In the genomic region with DNA sequence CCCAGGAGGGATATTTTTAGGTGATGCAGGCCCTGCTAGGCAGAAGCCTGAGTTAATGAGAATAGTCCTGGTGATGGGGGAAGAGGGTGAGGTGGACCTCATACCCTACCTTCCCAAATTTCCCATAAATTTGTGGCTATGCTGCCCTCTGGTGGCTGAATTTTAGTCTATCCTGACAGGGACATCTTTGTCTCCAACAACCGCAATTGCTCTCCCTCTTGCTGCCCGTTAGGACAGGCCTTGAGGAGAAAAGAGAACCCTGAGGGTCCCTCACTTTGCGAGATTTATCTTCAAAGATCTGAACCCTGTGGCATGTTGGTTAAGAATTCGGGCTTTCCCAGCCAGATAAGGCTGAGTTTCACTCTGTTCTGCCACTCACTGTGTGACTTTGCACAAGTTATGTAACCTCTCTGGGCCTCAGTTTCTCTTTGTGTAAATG, we compare ENCODE assay signal across 8 cellular contexts. TPM values are rescaled to one million over a fixed set of nuclear protein-coding genes. Genes with fewer than 3 reads are reported as not detected.
A peak's percentile ranks its signal among the peaks of the same experiment; 100 is the strongest.
DNase-seq lines count a peak whose midpoint lies in the region; ATAC-seq, FAIRE-seq and TF ChIP-seq lines count a peak whose summit lies in the region.

No MANE protein-coding gene starts in this region.

- SMC1A ChIA-PET in GM12878 (lab: Charles Lee; ENCODE audit: uncharacterized antibody, unreplicated experiment), result interaction anchor here (0.9 to 2.6 kb wide), 5 partner anchors 9 to 69 kb away, joined by 3 to 17 read pairs (median 4); a partner anchor contains a TSS

- intact Hi-C loops in GM12878 (cut with micrococcal nuclease; ENCODE audit: unreplicated experiment), result loop anchor here (1.0 kb wide), 1 partner anchor 45 kb away; no protein-coding TSS in a partner anchor

- peaks cover 30 to 54% of the 10 kb centered on the region in 2 donors for H3K4me1 Mint-ChIP-seq in stimulated activated naive B cell treated with anti-CD40 and anti-IgM and Interleukin-4, amounts not matched to agents 10 μg/mL and 1 μg/mL and 100 μg/mL, for 72 hours

- no peaks in the 10 kb centered on the region for H3K36me3 Mint-ChIP-seq in stimulated activated naive B cell treated with anti-CD40 and anti-IgM and Interleukin-4, amounts not matched to agents 10 μg/mL and 1 μg/mL and 100 μg/mL, for 72 hours

- H3K79me2 ChIP-seq in OCI-LY1 (ENCODE audit: insufficient read depth, low read length), result no peaks in the 10 kb centered on the region
- H3K79me2 ChIP-seq in GM12878 (ENCODE audit: control insufficient read depth, insufficient read depth, low read length), result no peaks in the 10 kb centered on the region

- H2AFZ ChIP-seq in OCI-LY1 (ENCODE audit: low read length) (no peak overlapping the region), GM12878 (ENCODE audit: control insufficient read depth, low read depth, low read length) (no peak overlapping the region)

- no peaks in the 10 kb centered on the region for H3K27me3 ChIP-seq in HL-60 (ENCODE audit: insufficient read depth, poor library complexity, severe bottlenecking)
- H3K27me3 ChIP-seq in OCI-LY1 (ENCODE audit: insufficient read depth, low read length), result no peaks in the 10 kb centered on the region; the same call in 1 of the 2 replicates
- no peaks in the 10 kb centered on the region for H3K27me3 ChIP-seq in GM12878 (replicated peaks in 1 of 2; ENCODE audit: control insufficient read depth in 2 of 2, insufficient read depth in 2 of 2, low read length in 1 of 2)

- WGBS in GM12878 (ENCODE audit: insufficient coverage, insufficient replicate concordance, low lambda C conversion rate, missing lambda C conversion rate), result 4% methylated on average over 4 of the region's 4 CpGs

- H3K27ac ChIP-seq in HL-60 (replicated peaks) (no peak overlapping the region), OCI-LY1 (ENCODE audit: low read depth, low read length, poor library complexity, severe bottlenecking) (no peak overlapping the region), GM12878 (ENCODE audit: control insufficient read depth, insufficient read depth) (no peak overlapping the region)

- H3K36me3 ChIP-seq in OCI-LY1 (ENCODE audit: insufficient read depth, low read length) (no peaks in the 10 kb centered on the region), GM12878 (ENCODE audit: control insufficient read depth in 2 of 2, insufficient read depth in 2 of 2, low read length in 1 of 2) (no peaks in the 10 kb centered on the region)

- no peaks in the 10 kb centered on the region for H3K27me3 Mint-ChIP-seq in stimulated activated naive B cell treated with anti-CD40 and anti-IgM and Interleukin-4, amounts not matched to agents 10 μg/mL and 1 μg/mL and 100 μg/mL, for 72 hours

- POLR2A ChIA-PET in GM12878 (lab: Charles Lee), result interaction anchor here (0.6 to 0.7 kb wide), 2 partner anchors 30 to 72 kb away, joined by 3 to 4 read pairs; no protein-coding TSS in a partner anchor

- H3K4me1 ChIP-seq in OCI-LY1 (ENCODE audit: insufficient read depth, low read length, severe bottlenecking) (peaks cover 4% of the 10 kb centered on the region), GM12878 (ENCODE audit: control insufficient read depth, insufficient read depth, low read length) (no peaks in the 10 kb centered on the region)

- H3K4me3 ChIP-seq in HL-60 (replicated peaks; ENCODE audit: insufficient read depth, low read length), result no peak overlapping the region
- H3K4me3 ChIP-seq in OCI-LY1 (ENCODE audit: low read depth, low read length, poor library complexity, severe bottlenecking), result no peak overlapping the region
- no peak overlapping the region for H3K4me3 ChIP-seq in GM12878

- no peak overlapping the region for H3K4me3 Mint-ChIP-seq in stimulated activated naive B cell treated with anti-CD40 and anti-IgM and Interleukin-4, amounts not matched to agents 10 μg/mL and 1 μg/mL and 100 μg/mL, for 72 hours

- peak; percentile 13 for FAIRE-seq in GM12878 (lab: Jason Lieb, UNC)

- TF ChIP-seq EP300 in GM12878 (IDR thresholded peaks at IDR 0.05; ENCODE audit: borderline replicate concordance in 1 of 2, control insufficient read depth in 1 of 2, low read depth in 2 of 2, low read length in 2 of 2), result no peak

- H3K9me3 Mint-ChIP-seq in stimulated activated naive B cell treated with anti-CD40 and anti-IgM and Interleukin-4, amounts not matched to agents 10 μg/mL and 1 μg/mL and 100 μg/mL, for 72 hours, result no peaks in the 10 kb centered on the region

- H3K9ac ChIP-seq in OCI-LY1 (ENCODE audit: low read length) (no peak overlapping the region), GM12878 (ENCODE audit: control insufficient read depth, insufficient read depth, low read length) (no peak overlapping the region)

- CTCF ChIA-PET in GM12878 (lab: Yijun Ruan, JAX), result interaction anchor here (1.0 to 4.1 kb wide), 13 partner anchors 7 to 149 kb away, joined by 3 to 58 read pairs (median 4); a partner anchor contains a TSS

- ATAC-seq in GM12878 (peak; percentile 57), HG03196 (IDR thresholded peaks at IDR 0.05; ENCODE audit: unreplicated experiment) (no peak), HG02763 (IDR thresholded peaks at IDR 0.05; ENCODE audit: unreplicated experiment) (no peak)
- ATAC-seq in stimulated activated naive B cell treated with anti-CD40 and anti-IgM and Interleukin-4, amounts not matched to agents 10 μg/mL and 1 μg/mL and 100 μg/mL, for 72 hours (replicated peaks), result peak; percentile 56

- H3K9me3 ChIP-seq in OCI-LY1 (ENCODE audit: low read length) (no peaks in the 10 kb centered on the region), GM12878 (replicated peaks; ENCODE audit: control insufficient read depth, insufficient read depth, low read length) (no peaks in the 10 kb centered on the region)

- H3K27ac Mint-ChIP-seq in stimulated activated naive B cell treated with anti-CD40 and anti-IgM and Interleukin-4, amounts not matched to agents 10 μg/mL and 1 μg/mL and 100 μg/mL, for 72 hours, result no peak overlapping the region

- H3K4me2 ChIP-seq in OCI-LY1 (ENCODE audit: low read length), result no peak overlapping the region
- H3K4me2 ChIP-seq in GM12878 (ENCODE audit: control insufficient read depth, insufficient read depth), result no peak overlapping the region

- peak; percentile 47 for TF ChIP-seq RAD21 in GM12878 (IDR thresholded peaks at IDR 0.05; ENCODE audit: insufficient read depth, low read depth, low read length)

- no peaks in the 10 kb centered on the region for H3K9me2 ChIP-seq in OCI-LY1 (ENCODE audit: low read depth, low read length)

- no peak for TF ChIP-seq POLR2A in GM12878 (IDR thresholded peaks at IDR 0.05; ENCODE audit: low read depth, low read length)

- RAD21 ChIA-PET in GM12878 (lab: Charles Lee; ENCODE audit: unreplicated experiment), result interaction anchor here (1.4 to 2.0 kb wide), 3 partner anchors 12 to 45 kb away, joined by 3 to 5 read pairs (median 4); no protein-coding TSS in a partner anchor

- H4K20me1 ChIP-seq in OCI-LY1 (ENCODE audit: insufficient read depth, low read length) (no peaks in the 10 kb centered on the region), GM12878 (ENCODE audit: control insufficient read depth, insufficient read depth) (no peaks in the 10 kb centered on the region)

- in situ Hi-C loops in GM12878 (cut with MboI), result no loop called here

- no peaks in the 10 kb centered on the region for H3F3A ChIP-seq in OCI-LY1 (ENCODE audit: insufficient read depth, low read length)

- BruUV-seq in GM12878 (replicated peaks; lab: Mats Ljungman, UMichigan), result no TSS peak

- TF ChIP-seq CTCF in HL-60 (IDR thresholded peaks at IDR 0.05; ENCODE audit: insufficient read depth, low read length) (peak; percentile 35), OCI-LY1 (IDR thresholded peaks at IDR 0.05; ENCODE audit: low read length) (peak; percentile 68), GM12878 (IDR thresholded peaks at IDR 0.05 in 2 of 3, conservative IDR thresholded peaks at IDR 0.05 in 1 of 3; ENCODE audit: control insufficient read depth in 2 of 3, extremely low read depth in 1 of 3, insufficient read depth in 1 of 3, low read depth in 3 of 3, low read length in 3 of 3) (peak; percentile 65 to 75 (median 66))

- peak; percentile 67 for DNase-seq in D341Med (ENCODE audit: low spot score)
- peak in 1 of 2 experiments; percentile 77 for DNase-seq in HL-60 (ENCODE audit: low read depth in 1 of 2, low spot score in 1 of 2)
- DNase-seq in GM12878 (ENCODE audit: low read depth, low spot score), result no peak
- peak; percentile 83 for DNase-seq in islet precursor cell
- peak; percentile 35 for DNase-seq in stimulated activated naive B cell treated with anti-CD40 and anti-IgM and Interleukin-4, amounts not matched to agents 10 μg/mL and 1 μg/mL and 100 μg/mL, for 72 hours

RNA-seq across cellular contexts. Expression of a gene that starts 9.8 kb away (rescaled TPM):
- total RNA-seq in GM12878 (2013; cell fraction: nucleolus; rRNA removed), result 0.67 TPM in 1 of 2 replicates, not detected in the other
- total RNA-seq in GM12878 (2014; rRNA removed), result 1.8 and 1.9 TPM in 2 replicates
- total RNA-seq in GM12878 (2014; rRNA removed; fragmentation: Illumina TruSeq; extraction: Trizol), result 1.2 and 1.3 TPM in 2 replicates
- total RNA-seq in GM12878 (2021), result 23.3 and 23.5 TPM in 2 replicates
- polyA plus RNA-seq in GM12878 (2011; ENCODE audit: low read depth), result 2.4 TPM
- polyA plus RNA-seq in GM12878 (2011; rRNA removed), result 0.24 and 2.0 TPM in 2 replicates
- 3.3 and 4.0 TPM in 2 replicates for polyA plus RNA-seq in GM12878 (2011; cell fraction: cytosol; rRNA removed)
- 3.3 and 4.9 TPM in 2 replicates for polyA plus RNA-seq in GM12878 (2011; cell fraction: nucleus; rRNA removed)
- polyA plus RNA-seq in GM12878 (2012), result 7.4 and 9.2 TPM in 2 replicates
- polyA plus RNA-seq in GM12878 (2014; fragmentation: Illumina TruSeq; extraction: Trizol), result 4.6 and 10.4 TPM in 2 replicates
- polyA plus RNA-seq in GM12878 (2014; fragmentation: Nextera tagmentation; extraction: Ambion mirVana), result under 1 TPM; 0.26 to 0.62 TPM
- polyA plus RNA-seq in GM12878 (2014; rRNA removed), result 7.7 and 10.8 TPM in 2 replicates
- 10 to 100 TPM; 24.6 to 26.1 TPM for polyA plus RNA-seq in GM12878 (2016; fragmentation: Nextera tagmentation; extraction: Ambion mirVana)
- polyA minus RNA-seq in GM12878 (2011; rRNA and poly(A)+ RNA removed), result 1.5 and 1.9 TPM in 2 replicates
- polyA minus RNA-seq in GM12878 (2011; cell fraction: cytosol; rRNA and poly(A)+ RNA removed), result 3.4 and 4.4 TPM in 2 replicates
- polyA minus RNA-seq in GM12878 (2011; cell fraction: nucleus; rRNA and poly(A)+ RNA removed), result 0.85 and 1.1 TPM in 2 replicates

RNA-seq across cellular contexts. Expression of a gene that starts 24.8 kb away (rescaled TPM):
- 7.6 and 13.2 TPM in 2 replicates for total RNA-seq in GM12878 (2013; cell fraction: nucleolus; rRNA removed)
- total RNA-seq in GM12878 (2014; rRNA removed) (0.73 and 0.98 TPM in 2 replicates), GM12878 (2014; rRNA removed; fragmentation: Illumina TruSeq; extraction: Trizol) (0.41 and 0.58 TPM in 2 replicates), GM12878 (2021) (1.2 and 1.5 TPM in 2 replicates)
- 1.2 TPM for polyA plus RNA-seq in GM12878 (2011; ENCODE audit: low read depth)
- polyA plus RNA-seq in GM12878 (2011; rRNA removed) (13.9 and 22.5 TPM in 2 replicates), GM12878 (2014; fragmentation: Illumina TruSeq; extraction: Trizol) (0.90 and 1.3 TPM in 2 replicates), GM12878 (2014; fragmentation: Nextera tagmentation; extraction: Ambion mirVana) (under 1 TPM; 0.15 to 0.31 TPM), GM12878 (2014; rRNA removed) (0.49 and 0.64 TPM in 2 replicates), GM12878 (2016; fragmentation: Nextera tagmentation; extraction: Ambion mirVana) (under 1 TPM; 0.23 to 0.35 TPM)
- polyA plus RNA-seq in GM12878 (2011; cell fraction: cytosol; rRNA removed), result 18.0 and 19.9 TPM in 2 replicates
- 79.1 and 138 TPM in 2 replicates for polyA plus RNA-seq in GM12878 (2011; cell fraction: nucleus; rRNA removed)
- polyA plus RNA-seq in GM12878 (2012), result 1.0 and 2.1 TPM in 2 replicates
- polyA minus RNA-seq in GM12878 (2011; rRNA and poly(A)+ RNA removed), result 35.0 and 45.0 TPM in 2 replicates
- polyA minus RNA-seq in GM12878 (2011; cell fraction: cytosol; rRNA and poly(A)+ RNA removed), result 12.2 TPM in 2 replicates
- polyA minus RNA-seq in GM12878 (2011; cell fraction: nucleus; rRNA and poly(A)+ RNA removed), result 51.4 and 65.2 TPM in 2 replicates

RNA-seq across cellular contexts. Expression of a gene that starts 30.0 kb away (rescaled TPM):
- total RNA-seq in GM12878 (2013; cell fraction: nucleolus; rRNA removed), result 0.48 and 1.2 TPM in 2 replicates
- total RNA-seq in GM12878 (2014; rRNA removed), result 2.4 and 3.4 TPM in 2 replicates
- total RNA-seq in GM12878 (2014; rRNA removed; fragmentation: Illumina TruSeq; extraction: Trizol), result 1.9 and 2.0 TPM in 2 replicates
- total RNA-seq in GM12878 (2021), result 3.7 and 4.0 TPM in 2 replicates
- polyA plus RNA-seq in GM12878 (2011; ENCODE audit: low read depth), result 0.30 TPM
- 0.12 and 0.37 TPM in 2 replicates for polyA plus RNA-seq in GM12878 (2011; rRNA removed)
- polyA plus RNA-seq in GM12878 (2011; cell fraction: cytosol; rRNA removed), result 0.48 and 0.65 TPM in 2 replicates
- 2.1 and 2.3 TPM in 2 replicates for polyA plus RNA-seq in GM12878 (2011; cell fraction: nucleus; rRNA removed)
- 0.56 and 0.58 TPM in 2 replicates for polyA plus RNA-seq in GM12878 (2012)
- 1.6 and 4.1 TPM in 2 replicates for polyA plus RNA-seq in GM12878 (2014; fragmentation: Illumina TruSeq; extraction: Trizol)
- 1 to 10 TPM; 2.1 to 4.7 TPM for polyA plus RNA-seq in GM12878 (2014; fragmentation: Nextera tagmentation; extraction: Ambion mirVana)
- 2.4 and 3.2 TPM in 2 replicates for polyA plus RNA-seq in GM12878 (2014; rRNA removed)
- 1 to 10 TPM; 2.7 to 4.0 TPM for polyA plus RNA-seq in GM12878 (2016; fragmentation: Nextera tagmentation; extraction: Ambion mirVana)
- 1.2 and 1.4 TPM in 2 replicates for polyA minus RNA-seq in GM12878 (2011; rRNA and poly(A)+ RNA removed)
- not detected in 2 replicates for polyA minus RNA-seq in GM12878 (2011; cell fraction: cytosol; rRNA and poly(A)+ RNA removed)
- polyA minus RNA-seq in GM12878 (2011; cell fraction: nucleus; rRNA and poly(A)+ RNA removed), result 1.5 and 1.6 TPM in 2 replicates

Comparison
In these comparisons a context has a peak if more than half of its experiments do, and no peak if none do; other contexts are left out.
1. ATAC-seq: peak in GM12878 (single experiment) and stimulated activated naive B cell treated with anti-CD40 and anti-IgM and Interleukin-4, amounts not matched to agents 10 μg/mL and 1 μg/mL and 100 μg/mL, for 72 hours (2 of 2); none in HG03196 (single experiment) and HG02763 (single experiment).
2. Peak in every context shown above with its lines, with median percentiles within 50 percentile points of each other: CTCF ChIP-seq.